Comparison of ENCODE assay signal across 30 cellular contexts in genomic region chr12:66765204-66765603, GRCh38.
"Had no signal": no experiment of that assay in that cellular context is flagged by ENCODE, and none has a peak within 500 bp of the region (broad histone marks: within the 10 kb centered on the region; RNA-seq: fewer than 3 reads in every experiment).

No MANE protein-coding gene starts in this region.

- ATAC-seq: activated T-cell treated with anti-CD3 and anti-CD28 coated beads, Interleukin-2, amount 50 U/mL, for 4 hours; activated T-helper 17 cell treated with anti-CD3 and anti-CD28 coated beads, Interleukin-2, amount 50 U/mL, for 72 hours; effector memory CD8-positive, alpha-beta T cell; gastrocnemius medialis; left ventricle myocardium superior; mucosa of descending colon; stimulated activated naive B cell treated with anti-CD40 and anti-IgM and Interleukin-4, amounts not matched to agents 10 μg/mL and 1 μg/mL and 100 μg/mL, for 72 hours had no signal

- H3K27ac Mint-ChIP-seq: activated B cell treated with CpG ODN at 0.5 μM for 24 hours; activated T-helper 17 cell treated with anti-CD3 and anti-CD28 coated beads, Interleukin-2, amount 50 U/mL, for 72 hours; effector memory CD8-positive, alpha-beta T cell; stimulated activated naive B cell treated with anti-CD40 and anti-IgM and Interleukin-4, amounts not matched to agents 10 μg/mL and 1 μg/mL and 100 μg/mL, for 72 hours; T-helper 2 cell treated with Interferon-gamma antibody and Interleukin-4, amounts not matched to agents 5 μg/mL and 100 μg/mL, for 36 hours had no signal

- H3K4me2 ChIP-seq: smooth muscle cell had no signal

- H3K27ac ChIP-seq: brain microvascular endothelial cell, gastrocnemius medialis, parathyroid adenoma, right atrium auricular region, transverse colon had no signal

- DNase-seq: activated B cell treated with CpG ODN at 0.5 μM for 24 hours; activated CD4-positive, alpha-beta T cell treated with anti-CD3 and anti-CD28 coated beads for 4 hours; activated CD4-positive, alpha-beta T cell treated with anti-CD3 and anti-CD28 coated beads, Interleukin-2, amount 50 U/mL, for 4 hours; activated CD8-positive, alpha-beta memory T cell treated with anti-CD3 and anti-CD28 coated beads, Interleukin-2, amount 50 U/mL, for 4 hours; activated gamma-delta T cell treated with Interleukin-2 at 50 U/mL for 16 hours; activated naive CD4-positive, alpha-beta T cell treated with anti-CD3 and anti-CD28 coated beads, Interleukin-2, amount 50 U/mL, for 16 hours; activated T-cell treated with anti-CD3 and anti-CD28 coated beads, Interleukin-2, amount 50 U/mL, for 4 hours; amniotic stem cell; brain microvascular endothelial cell; cortex of kidney; effector memory CD8-positive, alpha-beta T cell; erythroblast; gastrocnemius medialis; glutamatergic neuron; islet precursor cell; left ventricle myocardium superior; mucosa of descending colon; nucleus accumbens; stimulated activated CD4-positive, alpha-beta T cell treated with anti-CD3 and anti-CD28 coated beads, Interleukin-1b, Interleukin-23, amount 100 ng/mL, for 48 hours; stimulated activated CD4-positive, alpha-beta T cell treated with anti-CD3 and anti-CD28 coated beads, Interleukin-4, amount 100 ng/mL, for 4 hours; stimulated activated CD8-positive, alpha-beta memory T cell treated with anti-CD3 and anti-CD28 coated beads, Interleukin-4, amount 100 ng/mL, for 48 hours; stimulated activated naive B cell treated with anti-CD40 and anti-IgM and Interleukin-4, amounts not matched to agents 10 μg/mL and 1 μg/mL and 100 μg/mL, for 72 hours; T-helper 1 cell; transverse colon had no signal

- H3K4me3 Mint-ChIP-seq: activated B cell treated with CpG ODN at 0.5 μM for 24 hours; activated T-cell treated with anti-CD3 and anti-CD28 coated beads, Interleukin-2, amount 50 U/mL, for 4 hours; activated T-helper 17 cell treated with anti-CD3 and anti-CD28 coated beads, Interleukin-2, amount 50 U/mL, for 72 hours; effector memory CD8-positive, alpha-beta T cell; neural crest cell; stimulated activated naive B cell treated with anti-CD40 and anti-IgM and Interleukin-4, amounts not matched to agents 10 μg/mL and 1 μg/mL and 100 μg/mL, for 72 hours; T-helper 2 cell treated with Interferon-gamma antibody and Interleukin-4, amounts not matched to agents 5 μg/mL and 100 μg/mL, for 36 hours had no signal

- H2AFZ ChIP-seq: parathyroid adenoma had no signal

- H3K27me3 ChIP-seq: brain microvascular endothelial cell, gastrocnemius medialis, right atrium auricular region, transverse colon had no signal

- H3K36me3 ChIP-seq: brain microvascular endothelial cell, gastrocnemius medialis, right atrium auricular region, transverse colon had no signal

- H3K4me3 ChIP-seq: gastrocnemius medialis, mucosa of descending colon, right atrium auricular region, smooth muscle cell, transverse colon had no signal

- H3K4me1 ChIP-seq: gastrocnemius medialis, right atrium auricular region, transverse colon had no signal

- H3K4me1 Mint-ChIP-seq: activated T-helper 17 cell treated with anti-CD3 and anti-CD28 coated beads, Interleukin-2, amount 50 U/mL, for 72 hours had no signal

- H3K9me3 ChIP-seq: gastrocnemius medialis, mucosa of descending colon, right atrium auricular region, transverse colon had no signal

- H3K9me3 Mint-ChIP-seq: activated B cell treated with CpG ODN at 0.5 μM for 24 hours; activated T-cell treated with anti-CD3 and anti-CD28 coated beads, Interleukin-2, amount 50 U/mL, for 4 hours; activated T-helper 17 cell treated with anti-CD3 and anti-CD28 coated beads, Interleukin-2, amount 50 U/mL, for 72 hours; effector memory CD8-positive, alpha-beta T cell; T-helper 2 cell treated with Interferon-gamma antibody and Interleukin-4, amounts not matched to agents 5 μg/mL and 100 μg/mL, for 36 hours had no signal
